14 cellular contexts compared by ENCODE assay signal in genomic region chr20:41631826-41632225, GRCh38. TPM values are rescaled to one million over a fixed set of nuclear protein-coding genes. Genes with fewer than 3 reads are reported as not detected.
DNase-seq lines count a peak whose midpoint lies in the region; ATAC-seq and TF ChIP-seq lines count a peak whose summit lies in the region.
"Had no signal": no experiment of that assay in that cellular context is flagged by ENCODE, and none has a peak within 500 bp of the region (broad histone marks: within the 10 kb centered on the region; RNA-seq: fewer than 3 reads in every experiment).

No MANE protein-coding gene starts in this region.

- no peaks in the 10 kb centered on the region for H3K27me3 ChIP-seq in A673 (replicated peaks; ENCODE audit: insufficient read depth, low read depth, low read length, poor library complexity)
- H3K27me3 ChIP-seq: pancreas had no signal

- H3K9me3 ChIP-seq in A673 (ENCODE audit: low read depth, low read length, poor library complexity, severe bottlenecking): no peaks in the 10 kb centered on the region
- H3K9me3 ChIP-seq: pancreas had no signal

- DNase-seq in A673 (ENCODE audit: low spot score): peak; percentile 74
- peak; percentile 85 for DNase-seq in HS-27A (ENCODE audit: low read depth)
- peak; percentile 57 to 81 for DNase-seq in cardiac fibroblast (ENCODE audit: low read depth in 2 of 2)
- peak; percentile 59 for DNase-seq in inferior parietal cortex (ENCODE audit: extremely low spot score)
- DNase-seq in SHP77 (lab: John Stamatoyannopoulos, UW): no peak
- no peak for DNase-seq in GM20000 (ENCODE audit: low spot score)
- no peak for DNase-seq in NCI-H345 (lab: John Stamatoyannopoulos, UW)
- DNase-seq: caudate nucleus, DMS153, NCI-H1694 treated with DMSO at 0.1 percent for 48 hours, NCI-H526 treated with DMSO at 0.1 percent for 48 hours, pancreas had no signal

- peaks cover 6% of the 10 kb centered on the region for H3K4me1 ChIP-seq in A673 (ENCODE audit: insufficient read depth, low read length, poor library complexity, severe bottlenecking)
- H3K4me1 ChIP-seq: pancreas had no signal

- no peak for TF ChIP-seq CTCF in A673 (conservative IDR thresholded peaks at IDR 0.05; ENCODE audit: low read depth, low read length)
- no peak for TF ChIP-seq CTCF in cardiac fibroblast (IDR thresholded peaks at IDR 0.05; ENCODE audit: low read depth, low read length)
- TF ChIP-seq CTCF in GM20000 (IDR thresholded peaks at IDR 0.05; ENCODE audit: extremely low read depth, missing control alignments): no peak

- ATAC-seq in GM21717 (IDR thresholded peaks at IDR 0.05; ENCODE audit: unreplicated experiment): no peak

- H3K36me3 ChIP-seq in A673 (ENCODE audit: insufficient read depth, low read length, poor library complexity, severe bottlenecking): no peaks in the 10 kb centered on the region
- H3K36me3 ChIP-seq: pancreas had no signal

- CTCF ChIA-PET in A673 (lab: Charles Lee): no interaction called here

- intact Hi-C loops in A673 (cut with micrococcal nuclease; ENCODE audit: unreplicated experiment): no loop called here

- no peak overlapping the region for H3K27ac ChIP-seq in A673 (ENCODE audit: low read depth, low read length, poor library complexity, severe bottlenecking)
- H3K27ac ChIP-seq: pancreas had no signal

- H3K4me3 ChIP-seq in A673 (ENCODE audit: low read depth, low read length, poor library complexity, severe bottlenecking): no peak overlapping the region
- no peak overlapping the region for H3K4me3 ChIP-seq in cardiac fibroblast (replicated peaks in 1 of 2; ENCODE audit: low read depth in 2 of 2, low read length in 2 of 2)
- H3K4me3 ChIP-seq: lung, pancreas had no signal

- BruUV-seq in A673 (replicated peaks; lab: Mats Ljungman, UMichigan): no TSS peak

- POLR2A ChIA-PET in A673 (lab: Charles Lee; ENCODE audit: low non-redundant PET): no interaction called here

RNA-seq across cellular contexts. Expression of gene CHD6, which starts 13.6 kb away (rescaled TPM):
- 46.7 and 58.0 TPM in 2 replicates for total RNA-seq in A673 (2021)

Comparison
In these comparisons a context has a peak if more than half of its experiments do, and no peak if none do; other contexts are left out.
1. DNase-seq: peak in A673 (single experiment), HS-27A (single experiment), cardiac fibroblast (2 of 2) and inferior parietal cortex (single experiment); none in SHP77 (0 of 2), GM20000 (single experiment) and NCI-H345 (single experiment).